In the genomic region with DNA sequence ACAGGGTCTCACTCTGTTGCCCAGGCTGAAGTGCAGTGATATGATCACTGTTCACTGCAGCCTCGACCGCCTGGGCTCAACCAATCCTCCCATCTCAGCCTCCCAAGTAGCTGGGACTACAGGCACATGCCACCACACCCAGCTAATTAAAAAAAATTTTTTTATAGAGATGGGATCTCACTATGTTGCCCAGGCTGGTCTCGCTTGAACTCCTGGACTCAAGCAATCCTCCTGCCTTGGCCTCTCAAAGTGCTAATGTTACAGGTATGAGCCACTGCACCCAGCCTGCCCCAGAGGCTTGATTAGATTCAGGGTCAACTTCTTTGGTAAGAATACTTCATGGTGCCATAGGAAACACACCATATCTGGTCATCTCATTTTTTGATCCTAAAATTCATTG, we compare ENCODE assay signal across 8 cellular contexts.
DNase-seq lines count a peak whose midpoint lies in the region; ATAC-seq, FAIRE-seq and TF ChIP-seq lines count a peak whose summit lies in the region.
"Not testable (repeated sequence)": the region's sequence is repeated elsewhere in the genome, so short reads cannot be mapped to it uniquely, and the experiment has no call there.

No MANE protein-coding gene starts in this region.

- not testable (repeated sequence) for FAIRE-seq in K562 (lab: Jason Lieb, UNC); HepG2 (lab: Jason Lieb, UNC)

- in situ Hi-C loops in GM23248 (cut with MboI); K562 (cut with MboI); HepG2 (cut with HindIII; ENCODE audit: extremely low pct_ligation_motif_present, low pct_unique_long_range_greater_than_20kb): not testable (repeated sequence)

- H3K27ac ChIP-seq in GM23248, result 0 out of 2 replicates have a peak overlapping the region, but pooled peaks have one; percentile 25
- H3K27ac ChIP-seq in HEK293 (ENCODE audit: extremely low read depth, low read depth, low read length); K562 (ENCODE audit: extremely low read depth, low read depth, low read length); endodermal cell (ENCODE audit: low read depth, low read length); HepG2 (ENCODE audit: extremely low read length, insufficient read depth, low read length): not testable (repeated sequence)

- H3K4me1 Mint-ChIP-seq in HFFc6 (ENCODE audit: low read depth), result peaks cover 47% of the 10 kb centered on the region
- not testable (repeated sequence) for H3K4me1 Mint-ChIP-seq in WTC11, endodermal cell, memory B cell

- H3K9ac ChIP-seq in GM23248; K562 (ENCODE audit: insufficient read depth in 1 of 2, low read depth in 2 of 2, low read length in 2 of 2); endodermal cell (ENCODE audit: extremely low read depth, low read length, poor library complexity, severe bottlenecking); HepG2 (ENCODE audit: insufficient read depth, low read depth, low read length): not testable (repeated sequence)

- DNase-seq in GM23248; HFFc6; WTC11 (ENCODE audit: low spot score); K562 (ENCODE audit: extremely low read depth in 1 of 4, low spot score in 3 of 4); endodermal cell; HepG2 (ENCODE audit: low spot score); memory B cell (ENCODE audit: low spot score in 2 of 2): not testable (repeated sequence)

- H3K36me3 Mint-ChIP-seq in HFFc6 (ENCODE audit: low read depth) (peaks cover 39% of the 10 kb centered on the region), WTC11 (peaks cover 36% of the 10 kb centered on the region), endodermal cell (ENCODE audit: low read depth) (peaks cover 50% of the 10 kb centered on the region), memory B cell (peaks cover 13% of the 10 kb centered on the region)

- TF ChIP-seq POLR2A in K562 (conservative IDR thresholded peaks at IDR 0.05); HepG2 (IDR thresholded peaks at IDR 0.05; ENCODE audit: insufficient read depth in 1 of 2, low read depth in 2 of 2, low read length in 2 of 2): not testable (repeated sequence)

- not testable (repeated sequence) for H3K9me2 ChIP-seq in GM23248 (ENCODE audit: insufficient read depth)

- not testable (repeated sequence) for H3K27me3 Mint-ChIP-seq in HFFc6 (ENCODE audit: insufficient read depth); WTC11 (ENCODE audit: low read depth); endodermal cell (ENCODE audit: insufficient read depth); memory B cell

- not testable (repeated sequence) for H2AFZ ChIP-seq in GM23248; K562 (ENCODE audit: low read depth, low read length); HepG2 (ENCODE audit: low read length)

- not testable (repeated sequence) for H3K9me1 ChIP-seq in K562 (ENCODE audit: control insufficient read depth, insufficient read depth, low read length)

- H3K36me3 ChIP-seq in GM23248 (ENCODE audit: low read depth) (peaks cover 70% of the 10 kb centered on the region), HEK293 (ENCODE audit: control insufficient read depth in 2 of 2, insufficient read depth in 1 of 2, low read length in 2 of 2) (peaks cover 7 to 17% of the 10 kb centered on the region in 2 experiments), endodermal cell (ENCODE audit: control insufficient read depth, insufficient read depth, low read length) (peaks cover 54% of the 10 kb centered on the region), HepG2 (replicated peaks in 1 of 2; ENCODE audit: control insufficient read depth in 1 of 2, insufficient read depth in 2 of 2, low read length in 2 of 2) (peaks cover 0 to 27% of the 10 kb centered on the region in 2 experiments; a peak in 3 of 5 replicates)
- not testable (repeated sequence) for H3K36me3 ChIP-seq in K562 (ENCODE audit: control insufficient read depth, insufficient read depth, low read length)

- not testable (repeated sequence) for H3K4me3 ChIP-seq in GM23248; HEK293 (ENCODE audit: low read depth, low read length); K562; endodermal cell (ENCODE audit: low read length); HepG2 (replicated peaks in 1 of 3; ENCODE audit: insufficient read depth in 1 of 3, low read depth in 2 of 3, low read length in 3 of 3)

- H3K4me1 ChIP-seq in GM23248 (ENCODE audit: insufficient read depth), result peaks cover 49% of the 10 kb centered on the region
- not testable (repeated sequence) for H3K4me1 ChIP-seq in HEK293 (ENCODE audit: control insufficient read depth, insufficient read depth, low read length); K562 (replicated peaks in 1 of 2; ENCODE audit: control insufficient read depth in 2 of 2, insufficient read depth in 2 of 2, low read length in 2 of 2); endodermal cell (ENCODE audit: control insufficient read depth, insufficient read depth, low read length); HepG2 (ENCODE audit: insufficient read depth, low read length)

- ATAC-seq in WTC11; K562; HepG2; memory B cell (ENCODE audit: low read depth): not testable (repeated sequence)

- CTCF ChIA-PET in HEK293 (lab: Yijun Ruan, JAX); K562 (lab: Yijun Ruan, JAX; ENCODE audit: low intra/inter-chr PET ratio); HepG2 (lab: Yijun Ruan, JAX; ENCODE audit: low intra/inter-chr PET ratio, low total read pairs): not testable (repeated sequence)
- CTCF ChIA-PET in WTC11 (lab: Charles Lee), result interaction anchor here (1.5 kb wide), 1 partner anchor 123 kb away, joined by 5 read pairs; no protein-coding TSS in a partner anchor

- not testable (repeated sequence) for BruUV-seq in K562 (replicated peaks; lab: Mats Ljungman, UMichigan); HepG2 (replicated peaks; lab: Mats Ljungman, UMichigan)

- not testable (repeated sequence) for H3K27me3 ChIP-seq in GM23248 (replicated peaks; ENCODE audit: insufficient read depth); K562 (ENCODE audit: control insufficient read depth in 2 of 2, insufficient read depth in 2 of 2, low read length in 2 of 2); endodermal cell (ENCODE audit: control insufficient read depth, insufficient read depth, low read length, poor library complexity, severe bottlenecking); HepG2 (ENCODE audit: control insufficient read depth in 1 of 2, insufficient read depth in 2 of 2, low read length in 2 of 2)

- intact Hi-C loops in K562 (cut with micrococcal nuclease); HepG2 (cut with micrococcal nuclease; ENCODE audit: unreplicated experiment): not testable (repeated sequence)

- H3K4me2 ChIP-seq in GM23248 (ENCODE audit: unreplicated experiment); K562 (ENCODE audit: insufficient read depth, low read length); HepG2 (ENCODE audit: low read depth, low read length): not testable (repeated sequence)

- TF ChIP-seq EP300 in K562 (IDR thresholded peaks at IDR 0.05; ENCODE audit: low read length); HepG2 (IDR thresholded peaks at IDR 0.05; ENCODE audit: low read depth in 2 of 2, low read length in 2 of 2); HepG2 (CRISPR knock-in tag; IDR thresholded peaks at IDR 0.05; ENCODE audit: borderline replicate concordance): not testable (repeated sequence)

- H3K27ac Mint-ChIP-seq in HFFc6 (peak overlapping the region; percentile 49; the same call in 1 of the 2 replicates), endodermal cell (peak overlapping the region; percentile 35), memory B cell (peak overlapping the region; percentile 12)
- H3K27ac Mint-ChIP-seq in WTC11, result not testable (repeated sequence)

- 96 to 97% methylated on average over 3 of the region's 3 CpGs for WGBS in GM23248 (ENCODE audit: low coverage in 1 of 2, low lambda C conversion rate in 2 of 2, missing lambda C conversion rate in 2 of 2), 2 experiments
- WGBS in K562 (ENCODE audit: insufficient coverage, low coverage, missing lambda C conversion rate), result 77% methylated on average over 3 of the region's 3 CpGs
- 90 to 95% methylated on average over 2 to 3 of the region's 3 CpGs for WGBS in endodermal cell (ENCODE audit: insufficient coverage in 1 of 2, insufficient read length in 1 of 2), 2 experiments
- 100% methylated on average over 3 of the region's 3 CpGs for WGBS in HepG2 (ENCODE audit: low lambda C conversion rate)

- H3K9me3 Mint-ChIP-seq in HFFc6, WTC11, endodermal cell, memory B cell: not testable (repeated sequence)

- POLR2A ChIA-PET in HEK293 (lab: Yijun Ruan, JAX); WTC11 (lab: Charles Lee); K562 (lab: Yijun Ruan, JAX); HepG2 (lab: Yijun Ruan, JAX): not testable (repeated sequence)

- TF ChIP-seq RAD21 in K562 (CRISPR knock-in tag; conservative IDR thresholded peaks at IDR 0.05 in 1 of 2, IDR thresholded peaks at IDR 0.05 in 1 of 2); HepG2 (CRISPR knock-in tag; IDR thresholded peaks at IDR 0.05): not testable (repeated sequence)

- peaks cover 94% of the 10 kb centered on the region for H3F3A ChIP-seq in GM23248 (ENCODE audit: insufficient read depth)

- not testable (repeated sequence) for TF ChIP-seq CTCF in HEK293 (tag by site-specific recombination; IDR thresholded peaks at IDR 0.05); HFFc6 (IDR thresholded peaks at IDR 0.05); WTC11 (IDR thresholded peaks at IDR 0.05); K562 (IDR thresholded peaks at IDR 0.05 in 2 of 3, conservative IDR thresholded peaks at IDR 0.05 in 1 of 3; ENCODE audit: insufficient read depth in 2 of 3, low read depth in 1 of 3, low read length in 3 of 3); endodermal cell (conservative IDR thresholded peaks at IDR 0.05); HepG2 (CRISPR knock-in tag; IDR thresholded peaks at IDR 0.05)

- H3K4me3 Mint-ChIP-seq in HFFc6, WTC11, endodermal cell, memory B cell: not testable (repeated sequence)

- H3K79me2 ChIP-seq in GM23248 (ENCODE audit: insufficient read depth), result peaks cover 100% of the 10 kb centered on the region
- H3K79me2 ChIP-seq in K562 (ENCODE audit: control insufficient read depth, insufficient read depth, low read length); HepG2 (ENCODE audit: insufficient read depth, low read length): not testable (repeated sequence)

- H4K20me1 ChIP-seq in GM23248 (ENCODE audit: insufficient read depth), result peaks cover 55% of the 10 kb centered on the region
- H4K20me1 ChIP-seq in K562 (replicated peaks; ENCODE audit: control insufficient read depth, insufficient read depth, low read length); HepG2 (ENCODE audit: insufficient read depth, low read length): not testable (repeated sequence)

- H3K9me3 ChIP-seq in GM23248 (ENCODE audit: low read depth); HEK293 (ENCODE audit: control insufficient read depth, insufficient read depth, low read depth, low read length); K562 (replicated peaks; ENCODE audit: control insufficient read depth, insufficient read depth, low read depth, low read length); HepG2 (ENCODE audit: low read length): not testable (repeated sequence)
- peaks cover 19% of the 10 kb centered on the region for H3K9me3 ChIP-seq in endodermal cell (ENCODE audit: control insufficient read depth, low read length)
